In the genomic region with DNA sequence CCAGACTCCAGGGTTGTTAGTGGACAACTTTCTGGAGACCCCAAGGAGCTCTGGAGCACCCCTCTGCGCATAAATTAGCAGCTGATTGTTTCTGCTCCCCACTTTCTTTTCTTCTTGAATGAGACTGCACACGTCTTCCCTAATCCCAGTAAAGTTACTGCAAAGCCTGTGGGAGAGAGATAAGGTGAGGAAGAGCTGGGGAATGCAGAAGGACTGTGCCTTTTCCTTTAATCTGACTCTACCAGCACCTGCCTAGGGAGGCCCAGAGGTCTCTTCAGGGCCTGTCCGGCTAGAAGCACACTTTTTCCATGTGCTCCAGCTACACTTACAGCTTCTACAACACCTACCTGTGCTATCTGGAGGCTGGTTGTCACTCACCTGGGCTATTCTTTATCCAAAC, we compare ENCODE assay signal across 20 cellular contexts.
"Had no signal": no experiment of that assay in that cellular context is flagged by ENCODE, and none has a peak within 500 bp of the region (broad histone marks: within the 10 kb centered on the region; RNA-seq: fewer than 3 reads in every experiment).

No MANE protein-coding gene starts in this region.

- H3K27ac ChIP-seq: coronary artery, dorsolateral prefrontal cortex, esophagus muscularis mucosa, gastrocnemius medialis, left lung, lower lobe of right lung had no signal

- H3K9me3 ChIP-seq: esophagus muscularis mucosa, gastrocnemius medialis, mucosa of descending colon had no signal

- H3K27ac Mint-ChIP-seq: mesothelial cell of epicardium, naive B cell had no signal

- H3K27me3 ChIP-seq: dorsolateral prefrontal cortex, esophagus muscularis mucosa, gastrocnemius medialis, heart right ventricle, left lung had no signal

- DNase-seq: dermis blood vessel endothelial cell; dorsolateral prefrontal cortex; effector CD4-positive, alpha-beta T cell; effector memory CD4-positive, alpha-beta T cell; foreskin melanocyte; gastrocnemius medialis; glutamatergic neuron; head of caudate nucleus; heart right ventricle; hippocampal formation; left cardiac atrium; left lung; left ventricle myocardium superior; lower lobe of right lung; mesenchymal stem cell; mucosa of descending colon; naive B cell had no signal

- H3K4me3 ChIP-seq: coronary artery, dorsolateral prefrontal cortex, esophagus muscularis mucosa, gastrocnemius medialis, heart right ventricle, left lung, lower lobe of right lung, mucosa of descending colon had no signal

- H3K27me3 Mint-ChIP-seq: naive B cell had no signal

- ATAC-seq: gastrocnemius medialis, left lung, lower lobe of right lung, mucosa of descending colon had no signal

- H3K36me3 Mint-ChIP-seq: naive B cell had no signal

- H3K4me3 Mint-ChIP-seq: mesothelial cell of epicardium, naive B cell had no signal

- H3K36me3 ChIP-seq: esophagus muscularis mucosa, gastrocnemius medialis, heart right ventricle, left lung, lower lobe of right lung had no signal

- H3K4me1 ChIP-seq: esophagus muscularis mucosa, gastrocnemius medialis, left lung, lower lobe of right lung had no signal
